In genomic region chr21:38773108-38774061, GRCh38 we compare ENCODE assay signal across 1 cellular context.
TF ChIP-seq lines count a peak whose summit lies in the region.

No MANE protein-coding gene starts in this region.

TF ChIP-seq in GM23338, 12 proteins besides CTCF, POLR2A, EP300 and RAD21 (continued from another document):
- TF ChIP-seq REST (IDR thresholded peaks at IDR 0.05; ENCODE audit: unreplicated experiment) = no peak
- no peak for TF ChIP-seq EZH2 (IDR thresholded peaks at IDR 0.05; ENCODE audit: low read depth, unreplicated experiment)
- TF ChIP-seq STAT1 (IDR thresholded peaks at IDR 0.05; ENCODE audit: unreplicated experiment) = no peak
- TF ChIP-seq JUNB (IDR thresholded peaks at IDR 0.05; ENCODE audit: unreplicated experiment) = no peak
